In the genomic region with DNA sequence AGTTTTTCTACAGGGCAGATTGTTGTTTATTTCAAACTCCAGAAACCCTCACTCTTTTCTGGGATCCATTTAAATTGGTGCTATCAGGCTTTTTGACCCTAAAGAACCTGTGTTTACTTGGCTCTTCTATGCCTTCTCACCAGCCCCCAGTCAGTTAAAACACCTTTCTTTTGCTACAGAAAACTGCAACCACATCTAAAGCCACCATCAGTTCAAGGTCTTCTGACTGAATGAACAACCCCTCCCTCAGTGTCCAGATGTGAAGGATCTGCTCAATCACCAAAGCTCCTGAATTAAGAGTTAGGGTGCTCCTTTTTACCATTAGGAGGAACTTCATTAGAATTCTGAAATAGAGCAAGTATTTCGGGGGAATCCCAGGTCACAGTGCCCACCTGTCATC, we compare ENCODE assay signal across 17 cellular contexts. TPM values are rescaled to one million over a fixed set of nuclear protein-coding genes. Genes with fewer than 3 reads are reported as not detected.
DNase-seq lines count a peak whose midpoint lies in the region; ATAC-seq and TF ChIP-seq lines count a peak whose summit lies in the region.
"Had no signal": no experiment of that assay in that cellular context is flagged by ENCODE, and none has a peak within 500 bp of the region (broad histone marks: within the 10 kb centered on the region; RNA-seq: fewer than 3 reads in every experiment).

No MANE protein-coding gene starts in this region.

- CTCF ChIA-PET in activated B cell treated with CpG ODN at 0.5 μM for 24 hours (lab: Charles Lee): interaction anchor here (0.7 to 1.1 kb wide), 4 partner anchors 17 to 79 kb away, joined by 3 to 5 read pairs (median 3); no protein-coding TSS in a partner anchor

- H4K8ac ChIP-seq in trophoblast cell (ENCODE audit: low read depth, low read length): no peak overlapping the region

- no peaks in the 10 kb centered on the region for H3K9me3 Mint-ChIP-seq in activated B cell treated with CpG ODN at 0.5 μM for 24 hours
- peaks cover 10% of the 10 kb centered on the region for H3K9me3 Mint-ChIP-seq in stimulated activated memory B cell treated with anti-CD40 and anti-IgM and Interleukin-4, amounts not matched to agents 10 μg/mL and 1 μg/mL and 100 μg/mL, for 72 hours

- POLR2A ChIA-PET in activated B cell treated with CpG ODN at 0.5 μM for 24 hours (lab: Charles Lee): interaction anchor here (1.0 to 1.9 kb wide), 6 partner anchors 9 to 73 kb away, joined by 3 to 9 read pairs (median 6); no protein-coding TSS in a partner anchor

- no peak overlapping the region for H2AK5ac ChIP-seq in trophoblast cell (ENCODE audit: low read length)

- peak; percentile 66 for ATAC-seq in DND-41 (ENCODE audit: insufficient read depth, low read depth)
- no peak for ATAC-seq in activated B cell treated with CpG ODN at 0.5 μM for 24 hours (ENCODE audit: low read depth)
- ATAC-seq in stimulated activated memory B cell treated with anti-CD40 and anti-IgM and Interleukin-4, amounts not matched to agents 10 μg/mL and 1 μg/mL and 100 μg/mL, for 72 hours: no peak
- ATAC-seq in GM19397 (IDR thresholded peaks at IDR 0.05; ENCODE audit: unreplicated experiment): no peak
- ATAC-seq: CD8-positive, alpha-beta T cell; GM23338 had no signal

- H3K23ac ChIP-seq in trophoblast cell (ENCODE audit: low read length): no peak overlapping the region

- H3K36me3 ChIP-seq in DND-41 (ENCODE audit: insufficient read depth, low read length): no peaks in the 10 kb centered on the region
- no peaks in the 10 kb centered on the region for H3K36me3 ChIP-seq in Loucy (ENCODE audit: insufficient read depth, low read length)
- H3K36me3 ChIP-seq in trophoblast cell (ENCODE audit: control insufficient read depth in 1 of 2, insufficient read depth in 2 of 2, low read length in 2 of 2): no peaks in the 10 kb centered on the region

- no peak overlapping the region for H2BK5ac ChIP-seq in trophoblast cell (ENCODE audit: low read depth, low read length, poor library complexity)

- H3K9me3 ChIP-seq in DND-41 (ENCODE audit: insufficient read depth, low read length, severe bottlenecking) (no peaks in the 10 kb centered on the region), Loucy (ENCODE audit: insufficient read depth, low read depth, low read length) (no peaks in the 10 kb centered on the region), trophoblast cell (ENCODE audit: insufficient read depth, low read depth, low read length) (no peaks in the 10 kb centered on the region)

- no peak overlapping the region for H4K91ac ChIP-seq in trophoblast cell (ENCODE audit: low read depth, low read length)

- no peak overlapping the region for H2BK120ac ChIP-seq in trophoblast cell (ENCODE audit: insufficient read depth, low read length, poor library complexity)

- peak overlapping the region; percentile 6 for H3K4me3 Mint-ChIP-seq in activated B cell treated with CpG ODN at 0.5 μM for 24 hours
- H3K4me3 Mint-ChIP-seq in stimulated activated memory B cell treated with anti-CD40 and anti-IgM and Interleukin-4, amounts not matched to agents 10 μg/mL and 1 μg/mL and 100 μg/mL, for 72 hours: no peak overlapping the region
- H3K4me3 Mint-ChIP-seq: CD8-positive, alpha-beta T cell; GM23338 had no signal

- TF ChIP-seq CTCF in DND-41 (IDR thresholded peaks at IDR 0.05; ENCODE audit: borderline replicate concordance, extremely low read depth, low read length, poor library complexity, severe bottlenecking) (no peak), Loucy (conservative IDR thresholded peaks at IDR 0.05; ENCODE audit: low read length) (no peak), activated B cell treated with CpG ODN at 0.5 μM for 24 hours (IDR thresholded peaks at IDR 0.05) (no peak)

- H3K4me2 ChIP-seq in DND-41 (ENCODE audit: insufficient read depth, low read length) (no peak overlapping the region), Loucy (ENCODE audit: low read depth, low read length, poor library complexity, severe bottlenecking) (peak overlapping the region; percentile 15), trophoblast cell (ENCODE audit: low read length) (no peak overlapping the region)
- H3K4me2 ChIP-seq: GM23338 had no signal

- no CpG with 5 or more reads among the region's 1 CpG for WGBS in trophoblast cell (ENCODE audit: extremely low coverage, insufficient coverage, insufficient read length)

- H3K9me2 ChIP-seq in Loucy (replicated peaks; ENCODE audit: low read depth, low read length): no peaks in the 10 kb centered on the region

- no peak for DNase-seq in DND-41
- no peak for DNase-seq in activated B cell treated with CpG ODN at 0.5 μM for 24 hours
- DNase-seq in kidney tubule cell (ENCODE audit: low spot score): no peak
- DNase-seq in stimulated activated CD4-positive, alpha-beta T cell treated with anti-CD3 and anti-CD28 coated beads, Interleukin-4, amount 100 ng/mL, for 4 hours: no peak
- no peak for DNase-seq in trophoblast cell
- DNase-seq: ACHN; CD8-positive, alpha-beta T cell; COR-L47; H7 had no signal

- intact Hi-C loops in activated B cell treated with CpG ODN at 0.5 μM for 24 hours (cut with micrococcal nuclease): no loop called here

- H3K4me1 ChIP-seq in DND-41 (ENCODE audit: insufficient read depth, low read length) (no peaks in the 10 kb centered on the region), Loucy (ENCODE audit: insufficient read depth, low read length, poor library complexity, severe bottlenecking) (peaks cover 13% of the 10 kb centered on the region), trophoblast cell (ENCODE audit: control insufficient read depth in 1 of 2, insufficient read depth in 2 of 2, low read length in 2 of 2) (no peaks in the 10 kb centered on the region)

- H3K27me3 Mint-ChIP-seq in activated B cell treated with CpG ODN at 0.5 μM for 24 hours: no peaks in the 10 kb centered on the region
- H3K27me3 Mint-ChIP-seq in stimulated activated memory B cell treated with anti-CD40 and anti-IgM and Interleukin-4, amounts not matched to agents 10 μg/mL and 1 μg/mL and 100 μg/mL, for 72 hours: no peaks in the 10 kb centered on the region

- H3K79me1 ChIP-seq in trophoblast cell (ENCODE audit: low read length): no peaks in the 10 kb centered on the region

- H3K27ac Mint-ChIP-seq in activated B cell treated with CpG ODN at 0.5 μM for 24 hours: peak overlapping the region; percentile 78
- H3K27ac Mint-ChIP-seq in stimulated activated memory B cell treated with anti-CD40 and anti-IgM and Interleukin-4, amounts not matched to agents 10 μg/mL and 1 μg/mL and 100 μg/mL, for 72 hours: peak overlapping the region; percentile 72
- H3K27ac Mint-ChIP-seq: CD8-positive, alpha-beta T cell; GM23338 had no signal

- H3K4me3 ChIP-seq in DND-41 (ENCODE audit: low read depth in 1 of 2, low read length in 2 of 2) (no peak overlapping the region), Loucy (ENCODE audit: low read length, poor library complexity, severe bottlenecking) (no peak overlapping the region), trophoblast cell (ENCODE audit: low read depth, low read length) (no peak overlapping the region)
- H3K4me3 ChIP-seq: GM23338 had no signal

- no peaks in the 10 kb centered on the region for H3K79me2 ChIP-seq in DND-41 (ENCODE audit: insufficient read depth, low read length)
- no peaks in the 10 kb centered on the region for H3K79me2 ChIP-seq in Loucy (ENCODE audit: insufficient read depth, low read length)
- H3K79me2 ChIP-seq in trophoblast cell (ENCODE audit: control insufficient read depth, insufficient read depth, low read length, poor library complexity): no peaks in the 10 kb centered on the region

- H3K27me3 ChIP-seq in DND-41 (ENCODE audit: insufficient read depth, low read length, poor library complexity): peaks cover 9% of the 10 kb centered on the region
- no peaks in the 10 kb centered on the region for H3K27me3 ChIP-seq in Loucy (ENCODE audit: insufficient read depth, low read length, poor library complexity, severe bottlenecking)
- no peaks in the 10 kb centered on the region for H3K27me3 ChIP-seq in trophoblast cell (ENCODE audit: insufficient read depth, low read length)

- H3K14ac ChIP-seq in trophoblast cell (ENCODE audit: low read length): no peak overlapping the region

- no peak overlapping the region for H4K12ac ChIP-seq in trophoblast cell (ENCODE audit: low read depth, low read length)

- H3K4ac ChIP-seq in trophoblast cell (ENCODE audit: low read depth, low read length): no peak overlapping the region

- H4K20me1 ChIP-seq in DND-41 (ENCODE audit: insufficient read depth, low read length) (no peaks in the 10 kb centered on the region), Loucy (ENCODE audit: insufficient read depth, low read length, poor library complexity, severe bottlenecking) (no peaks in the 10 kb centered on the region)

- H3K9ac ChIP-seq in DND-41 (ENCODE audit: low read depth, low read length): no peak overlapping the region
- H3K9ac ChIP-seq in Loucy (ENCODE audit: low read depth, low read length, poor library complexity, severe bottlenecking): no peak overlapping the region
- H3K9ac ChIP-seq in trophoblast cell (ENCODE audit: low read length): no peak overlapping the region

- H2BK12ac ChIP-seq in trophoblast cell (ENCODE audit: low read length): no peak overlapping the region

- H2AFZ ChIP-seq in DND-41 (ENCODE audit: low read depth, low read length) (no peak overlapping the region), Loucy (ENCODE audit: low read length) (0 out of 2 replicates have a peak overlapping the region, but pooled peaks have one; percentile 2), trophoblast cell (ENCODE audit: insufficient read depth, low read length, poor library complexity) (no peak overlapping the region)
- H2AFZ ChIP-seq: GM23338 had no signal

- no peak overlapping the region for H3K27ac ChIP-seq in DND-41 (ENCODE audit: low read length)
- H3K27ac ChIP-seq in trophoblast cell (ENCODE audit: low read depth, low read length): no peak overlapping the region
- H3K27ac ChIP-seq: C4-2B had no signal

- no peaks in the 10 kb centered on the region for H3F3A ChIP-seq in Loucy (ENCODE audit: low read depth)

- no peak overlapping the region for H3K18ac ChIP-seq in trophoblast cell (ENCODE audit: low read length)

- peaks cover 4% of the 10 kb centered on the region for H3K36me3 Mint-ChIP-seq in activated B cell treated with CpG ODN at 0.5 μM for 24 hours (ENCODE audit: low read depth)
- H3K36me3 Mint-ChIP-seq in stimulated activated memory B cell treated with anti-CD40 and anti-IgM and Interleukin-4, amounts not matched to agents 10 μg/mL and 1 μg/mL and 100 μg/mL, for 72 hours: peaks cover 21% of the 10 kb centered on the region
- H3K36me3 Mint-ChIP-seq: CD8-positive, alpha-beta T cell had no signal

- H3K4me1 Mint-ChIP-seq in activated B cell treated with CpG ODN at 0.5 μM for 24 hours: peaks cover 62% of the 10 kb centered on the region
- peaks cover 66% of the 10 kb centered on the region for H3K4me1 Mint-ChIP-seq in stimulated activated memory B cell treated with anti-CD40 and anti-IgM and Interleukin-4, amounts not matched to agents 10 μg/mL and 1 μg/mL and 100 μg/mL, for 72 hours

RNA-seq across cellular contexts. Expression of a gene that starts 7.0 kb away (rescaled TPM):
- total RNA-seq in activated B cell treated with CpG ODN at 0.5 μM for 24 hours: not detected in 2 replicates
- not detected in 2 replicates for polyA plus RNA-seq in trophoblast cell (2013)
- total RNA-seq: A172; CD8-positive, alpha-beta T cell; Daoy; H7; HT1080 had no signal

RNA-seq across cellular contexts. Expression of a gene that starts 27.9 kb away (rescaled TPM):
- 48.0 and 49.1 TPM in 2 replicates for total RNA-seq in activated B cell treated with CpG ODN at 0.5 μM for 24 hours
- polyA plus RNA-seq in trophoblast cell (2013): 6.6 and 6.9 TPM in 2 replicates
